ENCODE assay signal across 1 cellular context in genomic region chr10:964988-965417, GRCh38.
TF ChIP-seq lines count a peak whose summit lies in the region.

No MANE protein-coding gene starts in this region.

TF ChIP-seq in HepG2, 621 proteins besides CTCF, POLR2A, EP300 and RAD21 (continues in another document):
- TF ChIP-seq GABPB1 (CRISPR knock-in tag; IDR thresholded peaks at IDR 0.05) = peak; percentile 56; the same call in 1 of the 2 replicates
- TF ChIP-seq NFE2 (CRISPR knock-in tag; IDR thresholded peaks at IDR 0.05) = no peak
- TF ChIP-seq CSRNP1 (CRISPR knock-in tag; IDR thresholded peaks at IDR 0.05) = 0 out of 2 replicates have a peak, but pooled peaks have one; percentile 37
- TF ChIP-seq ZKSCAN1 (IDR thresholded peaks at IDR 0.05; ENCODE audit: low read length) = no peak
- no peak for TF ChIP-seq PHF21A (CRISPR knock-in tag; IDR thresholded peaks at IDR 0.05)
- TF ChIP-seq ZNF292 (CRISPR knock-in tag; IDR thresholded peaks at IDR 0.05; ENCODE audit: borderline replicate concordance, low read depth) = peak; percentile 70; the same call in 1 of the 2 replicates
- TF ChIP-seq CBX2 (IDR thresholded peaks at IDR 0.05; ENCODE audit: low read depth, low read length) = no peak
- peak; percentile 64; the same call in 1 of the 2 replicates for TF ChIP-seq CBX2 (CRISPR knock-in tag; IDR thresholded peaks at IDR 0.05; ENCODE audit: low read depth)
- TF ChIP-seq ZNF770 (CRISPR knock-in tag; IDR thresholded peaks at IDR 0.05) = no peak
- TF ChIP-seq ZNF232 (CRISPR knock-in tag; IDR thresholded peaks at IDR 0.05; ENCODE audit: borderline replicate concordance) = no peak
- no peak for TF ChIP-seq MYC (CRISPR knock-in tag; IDR thresholded peaks at IDR 0.05; ENCODE audit: borderline replicate concordance)
- TF ChIP-seq POGZ (CRISPR knock-in tag; IDR thresholded peaks at IDR 0.05) = peak; percentile 18; the same call in 1 of the 2 replicates
- TF ChIP-seq TARDBP (CRISPR knock-in tag; IDR thresholded peaks at IDR 0.05) = peak; percentile 24; the same call in 1 of the 2 replicates
- peak; percentile 70; the same call in 1 of the 2 replicates for TF ChIP-seq ZNF687 (CRISPR knock-in tag; IDR thresholded peaks at IDR 0.05)
- TF ChIP-seq, protein P1, sequence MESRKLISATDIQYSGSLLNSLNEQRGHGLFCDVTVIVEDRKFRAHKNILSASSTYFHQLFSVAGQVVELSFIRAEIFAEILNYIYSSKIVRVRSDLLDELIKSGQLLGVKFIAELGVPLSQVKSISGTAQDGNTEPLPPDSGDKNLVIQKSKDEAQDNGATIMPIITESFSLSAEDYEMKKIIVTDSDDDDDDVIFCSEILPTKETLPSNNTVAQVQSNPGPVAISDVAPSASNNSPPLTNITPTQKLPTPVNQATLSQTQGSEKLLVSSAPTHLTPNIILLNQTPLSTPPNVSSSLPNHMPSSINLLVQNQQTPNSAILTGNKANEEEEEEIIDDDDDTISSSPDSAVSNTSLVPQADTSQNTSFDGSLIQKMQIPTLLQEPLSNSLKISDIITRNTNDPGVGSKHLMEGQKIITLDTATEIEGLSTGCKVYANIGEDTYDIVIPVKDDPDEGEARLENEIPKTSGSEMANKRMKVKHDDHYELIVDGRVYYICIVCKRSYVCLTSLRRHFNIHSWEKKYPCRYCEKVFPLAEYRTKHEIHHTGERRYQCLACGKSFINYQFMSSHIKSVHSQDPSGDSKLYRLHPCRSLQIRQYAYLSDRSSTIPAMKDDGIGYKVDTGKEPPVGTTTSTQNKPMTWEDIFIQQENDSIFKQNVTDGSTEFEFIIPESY (CRISPR knock-in tag; IDR thresholded peaks at IDR 0.05) = 0 out of 2 replicates have a peak, but pooled peaks have one; percentile 11
- no peak for TF ChIP-seq ARID5B (CRISPR knock-in tag; IDR thresholded peaks at IDR 0.05)
- TF ChIP-seq ZNF317 (CRISPR knock-in tag; IDR thresholded peaks at IDR 0.05) = peak; percentile 37; the same call in 1 of the 2 replicates
- peak; percentile 67; the same call in 1 of the 2 replicates for TF ChIP-seq ZBTB38 (CRISPR knock-in tag; IDR thresholded peaks at IDR 0.05)
- TF ChIP-seq, protein P2, sequence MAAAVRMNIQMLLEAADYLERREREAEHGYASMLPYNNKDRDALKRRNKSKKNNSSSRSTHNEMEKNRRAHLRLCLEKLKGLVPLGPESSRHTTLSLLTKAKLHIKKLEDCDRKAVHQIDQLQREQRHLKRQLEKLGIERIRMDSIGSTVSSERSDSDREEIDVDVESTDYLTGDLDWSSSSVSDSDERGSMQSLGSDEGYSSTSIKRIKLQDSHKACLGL (CRISPR knock-in tag; IDR thresholded peaks at IDR 0.05) = 0 out of 2 replicates have a peak, but pooled peaks have one; percentile 58
- TF ChIP-seq THAP9 (CRISPR knock-in tag; IDR thresholded peaks at IDR 0.05; ENCODE audit: borderline replicate concordance) = peak; percentile 20; the same call in 1 of the 2 replicates
- TF ChIP-seq, protein P3, sequence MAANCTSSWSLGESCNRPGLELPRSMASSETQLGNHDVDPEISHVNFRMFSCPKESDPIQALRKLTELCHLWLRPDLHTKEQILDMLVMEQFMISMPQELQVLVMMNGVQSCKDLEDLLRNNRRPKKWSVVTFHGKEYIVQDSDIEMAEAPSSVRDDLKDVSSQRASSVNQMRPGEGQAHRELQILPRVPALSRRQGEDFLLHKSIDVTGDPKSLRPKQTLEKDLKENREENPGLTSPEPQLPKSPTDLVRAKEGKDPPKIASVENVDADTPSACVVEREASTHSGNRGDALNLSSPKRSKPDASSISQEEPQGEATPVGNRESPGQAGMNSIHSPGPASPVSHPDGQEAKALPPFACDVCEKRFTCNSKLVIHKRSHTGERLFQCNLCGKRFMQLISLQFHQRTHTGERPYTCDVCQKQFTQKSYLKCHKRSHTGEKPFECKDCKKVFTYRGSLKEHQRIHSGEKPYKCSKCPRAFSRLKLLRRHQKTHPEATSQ (CRISPR knock-in tag; IDR thresholded peaks at IDR 0.05; ENCODE audit: borderline replicate concordance) = 0 out of 2 replicates have a peak, but pooled peaks have one; percentile 8
- peak; percentile 65; the same call in 1 of the 2 replicates for TF ChIP-seq KDM5B (CRISPR knock-in tag; IDR thresholded peaks at IDR 0.05; ENCODE audit: borderline replicate concordance)
- TF ChIP-seq SRY (CRISPR knock-in tag; IDR thresholded peaks at IDR 0.05) = 0 out of 2 replicates have a peak, but pooled peaks have one; percentile 43
- TF ChIP-seq, protein P4, sequence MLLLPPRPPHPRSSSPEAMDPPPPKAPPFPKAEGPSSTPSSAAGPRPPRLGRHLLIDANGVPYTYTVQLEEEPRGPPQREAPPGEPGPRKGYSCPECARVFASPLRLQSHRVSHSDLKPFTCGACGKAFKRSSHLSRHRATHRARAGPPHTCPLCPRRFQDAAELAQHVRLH (CRISPR knock-in tag; IDR thresholded peaks at IDR 0.05; ENCODE audit: borderline replicate concordance, low read depth) = peak; percentile 35; the same call in 1 of the 2 replicates
- peak; percentile 49; the same call in 1 of the 2 replicates for TF ChIP-seq SNAPC4 (CRISPR knock-in tag; IDR thresholded peaks at IDR 0.05)
